In genomic region chr4:157217708-157218107, GRCh38 we compare ENCODE assay signal across 1 cellular context.
TF ChIP-seq lines count a peak whose summit lies in the region.

No MANE protein-coding gene starts in this region.

TF ChIP-seq in GM12878, 131 proteins besides CTCF, POLR2A, EP300 and RAD21:
- TF ChIP-seq E2F8 (IDR thresholded peaks at IDR 0.05; ENCODE audit: low read depth, partially characterized antibody) (no peak), KAT2A (conservative IDR thresholded peaks at IDR 0.05; ENCODE audit: control insufficient read depth, low read depth, low read length) (no peak), SMC3 (IDR thresholded peaks at IDR 0.05; ENCODE audit: borderline replicate concordance, low read length) (peak; percentile 45; the same call in 1 of the 2 replicates), NR2F1 (conservative IDR thresholded peaks at IDR 0.05) (no peak), BMI1 (IDR thresholded peaks at IDR 0.05; ENCODE audit: borderline replicate concordance) (no peak), JUND (IDR thresholded peaks at IDR 0.05; ENCODE audit: low read depth, low read length) (no peak), NR2C1 (IDR thresholded peaks at IDR 0.05) (no peak), NKRF (conservative IDR thresholded peaks at IDR 0.05) (no peak), YBX1 (IDR thresholded peaks at IDR 0.05) (no peak), GABPA (IDR thresholded peaks at IDR 0.05; ENCODE audit: low read depth) (no peak), ZNF24 (IDR thresholded peaks at IDR 0.05) (0 out of 2 replicates have a peak, but pooled peaks have one; percentile 74), SMARCA5 (IDR thresholded peaks at IDR 0.05) (no peak), ZSCAN29 (IDR thresholded peaks at IDR 0.05) (no peak), ETV6 (conservative IDR thresholded peaks at IDR 0.05 in 1 of 2, IDR thresholded peaks at IDR 0.05 in 1 of 2; ENCODE audit: borderline replicate concordance in 1 of 2, low read depth in 1 of 2) (no peak)
